ENCODE assay signal across 31 cellular contexts in genomic region chr11:57584341-57584740, GRCh38. TPM values are rescaled to one million over a fixed set of nuclear protein-coding genes. Genes with fewer than 3 reads are reported as not detected.
DNase-seq lines count a peak whose midpoint lies in the region; ATAC-seq and TF ChIP-seq lines count a peak whose summit lies in the region.
"Had no signal": no experiment of that assay in that cellular context is flagged by ENCODE, and none has a peak within 500 bp of the region (broad histone marks: within the 10 kb centered on the region; RNA-seq: fewer than 3 reads in every experiment).

No MANE protein-coding gene starts in this region.

- H3K23ac ChIP-seq in neuronal stem cell (ENCODE audit: low read depth, low read length, poor library complexity): no peak overlapping the region

- H3K4me3 Mint-ChIP-seq in endodermal cell: no peak overlapping the region
- H3K4me3 Mint-ChIP-seq in natural killer cell treated with Interleukin-12 subunit alpha and Interleukin-12 subunit beta and Interleukin-15 and Interleukin-18, amount 100 ng/mL, for 72 hours: no peak overlapping the region
- H3K4me3 Mint-ChIP-seq: CD4-positive, alpha-beta memory T cell; IgD-negative memory B cell had no signal

- no TSS peak for BruUV-seq in mammary epithelial cell (replicated peaks; lab: Mats Ljungman, UMichigan)

- no peak overlapping the region for H3K4me3 ChIP-seq in BLaER1 treated with 17β-estradiol and CSF1 and Interleukin-3, amounts not matched to agents 10 nM and 100 nM
- no peak overlapping the region for H3K4me3 ChIP-seq in NT2/D1 (ENCODE audit: insufficient read length, low read depth)
- H3K4me3 ChIP-seq in endodermal cell (ENCODE audit: low read length): no peak overlapping the region
- H3K4me3 ChIP-seq in neuronal stem cell (ENCODE audit: low read length in 2 of 2): no peak overlapping the region
- H3K4me3 ChIP-seq in mammary epithelial cell (replicated peaks in 1 of 3; ENCODE audit: insufficient read depth in 1 of 3, low read depth in 2 of 3, low read length in 3 of 3): no peak overlapping the region
- H3K4me3 ChIP-seq: GM12878, SK-N-MC had no signal

- H3K4ac ChIP-seq in neuronal stem cell (ENCODE audit: low read length): no peak overlapping the region

- no peaks in the 10 kb centered on the region for H3K36me3 Mint-ChIP-seq in endodermal cell (ENCODE audit: low read depth)
- no peaks in the 10 kb centered on the region for H3K36me3 Mint-ChIP-seq in natural killer cell treated with Interleukin-12 subunit alpha and Interleukin-12 subunit beta and Interleukin-15 and Interleukin-18, amount 100 ng/mL, for 72 hours
- H3K36me3 Mint-ChIP-seq: CD4-positive, alpha-beta memory T cell had no signal

- H3K4me1 ChIP-seq in BLaER1 treated with 17β-estradiol and CSF1 and Interleukin-3, amounts not matched to agents 10 nM and 100 nM: peaks cover 31 to 47% (median 39%) of the 10 kb centered on the region in 10 experiments
- peaks cover 2% of the 10 kb centered on the region for H3K4me1 ChIP-seq in NT2/D1 (ENCODE audit: insufficient read depth, insufficient read length)
- H3K4me1 ChIP-seq in endodermal cell (ENCODE audit: control insufficient read depth, insufficient read depth, low read length): no peaks in the 10 kb centered on the region
- H3K4me1 ChIP-seq in neuronal stem cell (ENCODE audit: control insufficient read depth in 2 of 2, insufficient read depth in 1 of 2, low read depth in 1 of 2, low read length in 2 of 2): peaks cover 10 to 14% of the 10 kb centered on the region in 2 donors
- H3K4me1 ChIP-seq in mammary epithelial cell (ENCODE audit: insufficient read depth, low read length): no peaks in the 10 kb centered on the region

- H3K27me3 Mint-ChIP-seq in endodermal cell (ENCODE audit: insufficient read depth): peaks cover 5% of the 10 kb centered on the region
- peaks cover 0 to 4% of the 10 kb centered on the region in 2 donors for H3K27me3 Mint-ChIP-seq in natural killer cell treated with Interleukin-12 subunit alpha and Interleukin-12 subunit beta and Interleukin-15 and Interleukin-18, amount 100 ng/mL, for 72 hours
- H3K27me3 Mint-ChIP-seq: IgD-negative memory B cell had no signal

- H2BK120ac ChIP-seq in neuronal stem cell (ENCODE audit: low read depth, low read length): no peak overlapping the region

- TF ChIP-seq CTCF in endodermal cell (conservative IDR thresholded peaks at IDR 0.05): no peak
- TF ChIP-seq CTCF in mammary epithelial cell (conservative IDR thresholded peaks at IDR 0.05 in 1 of 2, IDR thresholded peaks at IDR 0.05 in 1 of 2; ENCODE audit: extremely low read depth in 1 of 2, insufficient read depth in 1 of 2, low read depth in 1 of 2, low read length in 2 of 2): no peak

- H3K18ac ChIP-seq in neuronal stem cell (ENCODE audit: low read length): peak overlapping the region; percentile 77

- H2BK15ac ChIP-seq in neuronal stem cell (ENCODE audit: low read length): no peak overlapping the region

- peak overlapping the region in 6 of 11 experiments; percentile 2 to 49 (median 35); a peak in 8 of 22 replicates for H3K27ac ChIP-seq in BLaER1 treated with 17β-estradiol and CSF1 and Interleukin-3, amounts not matched to agents 10 nM and 100 nM
- peak overlapping the region; percentile 72 for H3K27ac ChIP-seq in endodermal cell (ENCODE audit: low read depth, low read length)
- H3K27ac ChIP-seq in neuronal stem cell (replicated peaks; ENCODE audit: low read length): peak overlapping the region; percentile 46
- no peak overlapping the region for H3K27ac ChIP-seq in mammary epithelial cell (ENCODE audit: insufficient read depth, low read depth, low read length)
- H3K27ac ChIP-seq: RWPE1, SK-N-MC had no signal

- H3K27me3 ChIP-seq in BLaER1 treated with 17β-estradiol and CSF1 and Interleukin-3, amounts not matched to agents 10 nM and 100 nM: no peaks in the 10 kb centered on the region
- H3K27me3 ChIP-seq in NT2/D1 (ENCODE audit: insufficient read depth, insufficient read length): no peaks in the 10 kb centered on the region
- H3K27me3 ChIP-seq in endodermal cell (ENCODE audit: control insufficient read depth, insufficient read depth, low read length, poor library complexity, severe bottlenecking): no peaks in the 10 kb centered on the region
- no peaks in the 10 kb centered on the region for H3K27me3 ChIP-seq in neuronal stem cell (ENCODE audit: control insufficient read depth in 3 of 3, insufficient read depth in 3 of 3, low read depth in 1 of 3, low read length in 3 of 3)
- H3K27me3 ChIP-seq in mammary epithelial cell (ENCODE audit: insufficient read depth, low read length): peaks cover 1% of the 10 kb centered on the region

- H4K8ac ChIP-seq in neuronal stem cell (ENCODE audit: low read depth, low read length): no peak overlapping the region

- H2AK5ac ChIP-seq in neuronal stem cell (ENCODE audit: low read depth, low read length): no peak overlapping the region

- no peak overlapping the region for H2BK5ac ChIP-seq in neuronal stem cell (ENCODE audit: low read length)

- no peak for DNase-seq in NT2/D1 (ENCODE audit: low read depth, low spot score)
- no peak for DNase-seq in endodermal cell
- no peak for DNase-seq in neuronal stem cell (ENCODE audit: low spot score)
- no peak for DNase-seq in stimulated activated CD4-positive, alpha-beta T cell treated with anti-CD3 and anti-CD28 coated beads, Interleukin-1b, Interleukin-23, amount 100 ng/mL, for 48 hours
- DNase-seq in mammary epithelial cell: no peak
- DNase-seq in natural killer cell treated with Interleukin-12 subunit alpha and Interleukin-12 subunit beta and Interleukin-15 and Interleukin-18, amount 100 ng/mL, for 72 hours (ENCODE audit: low spot score): no peak
- DNase-seq in KG1 (lab: John Stamatoyannopoulos, UW): no peak
- DNase-seq: C1 segment of cervical spinal cord; CD4-positive, alpha-beta memory T cell; COR-L47; DMS53; NCI-H1092; NCI-H1417 treated with DMSO at 0.1 percent for 48 hours; NCI-H2029; NCI-H446 treated with DMSO at 0.1 percent for 48 hours; NCI-H526; NCI-H82; NK-92 treated with Interleukin-12 subunit alpha and Interleukin-12 subunit beta, amount 100 ng/mL, for 24 hours; SHP77; SW 1271 had no signal

- no peak overlapping the region for H4K91ac ChIP-seq in neuronal stem cell (ENCODE audit: low read depth, low read length, poor library complexity)

- ATAC-seq in natural killer cell treated with Interleukin-12 subunit alpha and Interleukin-12 subunit beta and Interleukin-15 and Interleukin-18, amount 100 ng/mL, for 72 hours: no peak
- ATAC-seq: HCT116, Panc1 had no signal

- no peak overlapping the region for H2BK12ac ChIP-seq in neuronal stem cell (ENCODE audit: low read length)

- no peaks in the 10 kb centered on the region for H3K4me1 Mint-ChIP-seq in endodermal cell
- peaks cover 0 to 9% of the 10 kb centered on the region in 2 donors for H3K4me1 Mint-ChIP-seq in natural killer cell treated with Interleukin-12 subunit alpha and Interleukin-12 subunit beta and Interleukin-15 and Interleukin-18, amount 100 ng/mL, for 72 hours (ENCODE audit: low read depth in 2 of 2)

- WGBS in endodermal cell (ENCODE audit: insufficient coverage in 1 of 2, insufficient read length in 1 of 2), 2 experiments: 82 to 91% methylated on average over 8 to 9 of the region's 9 CpGs
- WGBS in neuronal stem cell (ENCODE audit: extremely low coverage in 2 of 2, insufficient read length in 2 of 2, insufficient replicate concordance in 1 of 2), 2 donors: no CpG with 5 or more reads among the region's 9 CpGs
- WGBS in mammary epithelial cell (ENCODE audit: low coverage, missing lambda C conversion rate): 82% methylated on average over 8 of the region's 9 CpGs

- in situ Hi-C loops in mammary epithelial cell (cut with MboI; ENCODE audit: low sequenced_read_pairs in 2 of 2): no loop called here

- no peaks in the 10 kb centered on the region for H4K20me1 ChIP-seq in BLaER1 treated with 17β-estradiol and CSF1 and Interleukin-3, amounts not matched to agents 10 nM and 100 nM
- no peaks in the 10 kb centered on the region for H4K20me1 ChIP-seq in mammary epithelial cell (ENCODE audit: insufficient read depth, low read length)

- no peak overlapping the region for H3K27ac Mint-ChIP-seq in endodermal cell
- no peak overlapping the region for H3K27ac Mint-ChIP-seq in natural killer cell treated with Interleukin-12 subunit alpha and Interleukin-12 subunit beta and Interleukin-15 and Interleukin-18, amount 100 ng/mL, for 72 hours
- H3K27ac Mint-ChIP-seq: CD4-positive, alpha-beta memory T cell had no signal

- CTCF ChIA-PET in mammary epithelial cell (lab: Charles Lee; ENCODE audit: low non-redundant PET): no interaction called here

- dilution Hi-C loops in mammary epithelial cell (cut with HindIII; ENCODE audit: low sequenced_read_pairs): loop anchor here (5.0 kb wide), 1 partner anchor 48 kb away; no protein-coding TSS in a partner anchor

- H3K9ac ChIP-seq in BLaER1 treated with 17β-estradiol and CSF1 and Interleukin-3, amounts not matched to agents 10 nM and 100 nM: peak overlapping the region in 2 of 11 experiments; percentile 15 to 16; a peak in 1 of 22 replicates
- H3K9ac ChIP-seq in NT2/D1 (ENCODE audit: insufficient read length, low read depth): peak overlapping the region; percentile 5
- no peak overlapping the region for H3K9ac ChIP-seq in endodermal cell (ENCODE audit: extremely low read depth, low read length, poor library complexity, severe bottlenecking)
- no peak overlapping the region for H3K9ac ChIP-seq in neuronal stem cell (ENCODE audit: low read depth, low read length, poor library complexity)
- H3K9ac ChIP-seq in mammary epithelial cell (ENCODE audit: insufficient read depth, low read length): no peak overlapping the region

- peaks cover 5 to 27% (median 16%) of the 10 kb centered on the region in 11 experiments; a peak in 20 of 22 replicates for H3K9me3 ChIP-seq in BLaER1 treated with 17β-estradiol and CSF1 and Interleukin-3, amounts not matched to agents 10 nM and 100 nM (replicated peaks in 1 of 11)
- H3K9me3 ChIP-seq in NT2/D1 (ENCODE audit: insufficient read depth, low read length) (peaks cover 9% of the 10 kb centered on the region; the same call in 1 of the 2 replicates), endodermal cell (ENCODE audit: control insufficient read depth, low read length) (peaks cover 6% of the 10 kb centered on the region), neuronal stem cell (replicated peaks in 1 of 2; ENCODE audit: control insufficient read depth in 2 of 2, insufficient read depth in 1 of 2, low read depth in 1 of 2, low read length in 2 of 2) (peaks cover 2 to 8% of the 10 kb centered on the region in 2 donors), mammary epithelial cell (replicated peaks; ENCODE audit: insufficient read depth, low read length) (no peaks in the 10 kb centered on the region)

- intact Hi-C loops in mammary epithelial cell (cut with micrococcal nuclease): no loop called here

- H3K79me2 ChIP-seq in mammary epithelial cell (ENCODE audit: insufficient read depth, low read length): no peaks in the 10 kb centered on the region

- peak overlapping the region; percentile 89 for H2AFZ ChIP-seq in neuronal stem cell (ENCODE audit: low read length)
- H2AFZ ChIP-seq in mammary epithelial cell (ENCODE audit: low read depth, low read length): no peak overlapping the region

- H3K4me2 ChIP-seq in BLaER1 treated with 17β-estradiol and CSF1 and Interleukin-3, amounts not matched to agents 10 nM and 100 nM: peak overlapping the region in 10 of 11 experiments; percentile 42 to 86 (median 71); a peak in 18 of 22 replicates
- H3K4me2 ChIP-seq in neuronal stem cell (ENCODE audit: insufficient read depth, low read length, poor library complexity, severe bottlenecking) (no peak overlapping the region), mammary epithelial cell (ENCODE audit: insufficient read depth, low read depth, low read length) (no peak overlapping the region)

- H3K79me1 ChIP-seq in neuronal stem cell (ENCODE audit: low read depth, low read length): no peaks in the 10 kb centered on the region

- H3K36me3 ChIP-seq in BLaER1 treated with 17β-estradiol and CSF1 and Interleukin-3, amounts not matched to agents 10 nM and 100 nM: 0 out of 22 replicates have a peak, but pooled peaks cover 0 to 5% (median 0%) of the 10 kb centered on the region in 11 experiments
- H3K36me3 ChIP-seq in NT2/D1 (ENCODE audit: insufficient read depth, insufficient read length, low read length) (no peaks in the 10 kb centered on the region), endodermal cell (ENCODE audit: control insufficient read depth, insufficient read depth, low read length) (no peaks in the 10 kb centered on the region), neuronal stem cell (replicated peaks in 1 of 2; ENCODE audit: control insufficient read depth in 2 of 2, insufficient read depth in 2 of 2, low read length in 2 of 2) (no peaks in the 10 kb centered on the region), mammary epithelial cell (ENCODE audit: insufficient read depth, low read length) (no peaks in the 10 kb centered on the region)

- H3K9me3 Mint-ChIP-seq in endodermal cell: peaks cover 8% of the 10 kb centered on the region
- H3K9me3 Mint-ChIP-seq in natural killer cell treated with Interleukin-12 subunit alpha and Interleukin-12 subunit beta and Interleukin-15 and Interleukin-18, amount 100 ng/mL, for 72 hours: no peaks in the 10 kb centered on the region
- H3K9me3 Mint-ChIP-seq: CD4-positive, alpha-beta memory T cell; IgD-negative memory B cell had no signal

- no peak overlapping the region for H3K14ac ChIP-seq in neuronal stem cell (ENCODE audit: low read length)

RNA-seq across cellular contexts. Expression of gene SERPING1, which starts 13.1 kb away (rescaled TPM):
- 10 to 100 TPM; 67.8 to 73.5 TPM for total RNA-seq in endodermal cell
- polyA plus RNA-seq in endodermal cell (2013, experiment 1 of 2): 114 TPM
- 118 TPM for polyA plus RNA-seq in endodermal cell (2013, experiment 2 of 2)
- 78.6 TPM for polyA plus RNA-seq in neuronal stem cell (2013, experiment 1 of 2)
- polyA plus RNA-seq in neuronal stem cell (2013, experiment 2 of 2): 79.6 TPM
- total RNA-seq in mammary epithelial cell: 10 to 100 TPM in 1 of 2 donors, 1 to 10 TPM in 1; 9.7 to 23.8 TPM
- 15.3 TPM for polyA plus RNA-seq in mammary epithelial cell
- polyA minus RNA-seq in mammary epithelial cell: 29.9 TPM
- total RNA-seq in natural killer cell treated with Interleukin-12 subunit alpha and Interleukin-12 subunit beta and Interleukin-15 and Interleukin-18, amount 100 ng/mL, for 72 hours: not detected
- total RNA-seq: CD4-positive, alpha-beta memory T cell; Daoy; OCI-LY7 had no signal
- polyA plus RNA-seq: CD4-positive, alpha-beta memory T cell had no signal

RNA-seq across cellular contexts. Expression of gene UBE2L6, which starts 16.9 kb away (rescaled TPM):
- total RNA-seq in endodermal cell (10 to 100 TPM in 1 of 2 donors, 1 to 10 TPM in 1; 8.1 to 11.3 TPM), mammary epithelial cell (10 to 100 TPM; 34.2 to 46.8 TPM)
- polyA plus RNA-seq in endodermal cell (2013, experiment 1 of 2): 64.9 TPM
- 56.6 TPM for polyA plus RNA-seq in endodermal cell (2013, experiment 2 of 2)
- 138 TPM for polyA plus RNA-seq in neuronal stem cell (2013, experiment 1 of 2)
- 134 TPM for polyA plus RNA-seq in neuronal stem cell (2013, experiment 2 of 2)
- polyA plus RNA-seq in mammary epithelial cell: 51.8 TPM
- 29.3 TPM for polyA minus RNA-seq in mammary epithelial cell
- 100 to 1,000 TPM in 1 of 2 donors, 10 to 100 TPM in 1; 87.8 to 101 TPM for total RNA-seq in natural killer cell treated with Interleukin-12 subunit alpha and Interleukin-12 subunit beta and Interleukin-15 and Interleukin-18, amount 100 ng/mL, for 72 hours

RNA-seq across cellular contexts. Expression of gene SMTNL1, which starts 46.9 kb away (rescaled TPM):
- total RNA-seq in endodermal cell (under 1 TPM; 0.22 TPM), mammary epithelial cell (not detected)
- polyA plus RNA-seq in endodermal cell (2013, experiment 1 of 2): 0.18 TPM
- 0.46 TPM for polyA plus RNA-seq in endodermal cell (2013, experiment 2 of 2)
- 0.26 TPM for polyA plus RNA-seq in neuronal stem cell (2013, experiment 1 of 2)
- polyA plus RNA-seq in neuronal stem cell (2013, experiment 2 of 2): 0.18 TPM
- not detected for polyA plus RNA-seq in mammary epithelial cell
- not detected for polyA minus RNA-seq in mammary epithelial cell
- total RNA-seq in natural killer cell treated with Interleukin-12 subunit alpha and Interleukin-12 subunit beta and Interleukin-15 and Interleukin-18, amount 100 ng/mL, for 72 hours: not detected
- total RNA-seq: CD4-positive, alpha-beta memory T cell; Daoy; GM12878; H1; OCI-LY7 had no signal
- polyA plus RNA-seq: AG04450 had no signal

RNA-seq across cellular contexts. Expression of gene TIMM10, which starts 53.8 kb away (rescaled TPM):
- 10 to 100 TPM; 77.4 to 79.8 TPM for total RNA-seq in endodermal cell
- polyA plus RNA-seq in endodermal cell (2013, experiment 1 of 2): 53.9 TPM
- polyA plus RNA-seq in endodermal cell (2013, experiment 2 of 2): 49.5 TPM
- polyA plus RNA-seq in neuronal stem cell (2013, experiment 1 of 2): 61.5 TPM
- 58.6 TPM for polyA plus RNA-seq in neuronal stem cell (2013, experiment 2 of 2)
- total RNA-seq in mammary epithelial cell: 10 to 100 TPM; 24.8 to 58.9 TPM
- 124 TPM for polyA plus RNA-seq in mammary epithelial cell
- polyA minus RNA-seq in mammary epithelial cell: 173 TPM
- 100 to 1,000 TPM in 1 of 2 donors, 10 to 100 TPM in 1; 77.6 to 131 TPM for total RNA-seq in natural killer cell treated with Interleukin-12 subunit alpha and Interleukin-12 subunit beta and Interleukin-15 and Interleukin-18, amount 100 ng/mL, for 72 hours

Comparison
In these comparisons a context has a peak if more than half of its experiments do, and no peak if none do; other contexts are left out.
1. H3K4me2 ChIP-seq: peak in BLaER1 treated with 17β-estradiol and CSF1 and Interleukin-3, amounts not matched to agents 10 nM and 100 nM (10 of 11); none in neuronal stem cell (single experiment) and mammary epithelial cell (single experiment).
2. RNA of gene SERPING1, which starts 13.1 kb away (total RNA-seq): 67.8 to 73.5 TPM in endodermal cell and 9.7 to 23.8 TPM in mammary epithelial cell; not detected in natural killer cell treated with Interleukin-12 subunit alpha and Interleukin-12 subunit beta and Interleukin-15 and Interleukin-18, amount 100 ng/mL, for 72 hours; every median in the first group is over 10 times any median in the second.